In the genomic region with DNA sequence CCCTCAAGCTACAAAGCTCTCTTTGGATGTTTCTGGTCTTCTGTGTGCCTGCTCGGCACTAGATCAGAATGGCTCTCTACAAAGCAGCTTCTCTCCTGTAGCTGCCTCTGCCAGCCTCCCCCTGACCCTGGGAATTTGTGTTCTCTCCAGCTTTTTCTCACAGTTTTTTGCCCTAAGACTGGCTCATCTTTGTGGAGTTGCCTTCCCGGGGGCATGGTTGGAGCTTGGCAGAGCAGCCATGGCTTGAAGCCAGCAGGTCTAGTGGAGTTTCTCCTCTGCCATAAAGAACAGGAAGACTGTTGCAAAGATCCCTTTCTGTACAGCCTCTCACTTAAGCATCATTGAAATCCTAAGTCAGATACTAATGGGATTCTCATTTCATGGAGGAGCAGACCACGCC, we compare ENCODE assay signal across 17 cellular contexts.
A peak's percentile ranks its signal among the peaks of the same experiment; 100 is the strongest.
DNase-seq lines count a peak whose midpoint lies in the region; TF ChIP-seq lines count a peak whose summit lies in the region.
"Had no signal": no experiment of that assay in that cellular context is flagged by ENCODE, and none has a peak within 500 bp of the region (broad histone marks: within the 10 kb centered on the region; RNA-seq: fewer than 3 reads in every experiment).

No MANE protein-coding gene starts in this region.

- no peaks in the 10 kb centered on the region for H4K20me1 ChIP-seq in OCI-LY3 (ENCODE audit: insufficient read depth, low read length)
- no peaks in the 10 kb centered on the region for H4K20me1 ChIP-seq in PC-9 (ENCODE audit: insufficient read depth)

- H2AFZ ChIP-seq in OCI-LY3 (ENCODE audit: low read depth, low read length) (no peak overlapping the region), PC-9 (no peak overlapping the region)

- H3K9me3 ChIP-seq in breast epithelium (no peaks in the 10 kb centered on the region), OCI-LY3 (ENCODE audit: insufficient read depth, low read length) (no peaks in the 10 kb centered on the region), vagina (no peaks in the 10 kb centered on the region), PC-9 (ENCODE audit: insufficient read depth, low read depth) (no peaks in the 10 kb centered on the region)
- H3K9me3 ChIP-seq: BE2C had no signal

- POLR2A ChIA-PET in MCF 10A (lab: Yijun Ruan, JAX), result interaction anchor here (2.0 kb wide), 1 partner anchor 15 kb away, joined by 7 read pairs; no protein-coding TSS in a partner anchor
- POLR2A ChIA-PET in PC-9 (lab: Charles Lee; ENCODE audit: unreplicated experiment), result no interaction called here

- no peaks in the 10 kb centered on the region for H3K9me2 ChIP-seq in PC-9 (ENCODE audit: insufficient read depth)

- CTCF ChIA-PET in MCF 10A (lab: Yijun Ruan, JAX), result interaction anchor here (1.1 to 1.3 kb wide), 2 partner anchors 164 to 236 kb away, joined by 3 to 4 read pairs; no protein-coding TSS in a partner anchor
- CTCF ChIA-PET in PC-9 (lab: Charles Lee), result interaction anchor here (0.8 kb wide), 1 partner anchor 165 kb away, joined by 4 read pairs; no protein-coding TSS in a partner anchor

- no peaks in the 10 kb centered on the region for H3K4me1 ChIP-seq in breast epithelium
- H3K4me1 ChIP-seq in OCI-LY3 (ENCODE audit: low read length), result peaks cover 54% of the 10 kb centered on the region
- no peaks in the 10 kb centered on the region for H3K4me1 ChIP-seq in vagina
- peaks cover 15% of the 10 kb centered on the region for H3K4me1 ChIP-seq in PC-9 (replicated peaks; ENCODE audit: insufficient read depth)
- H3K4me1 ChIP-seq: BE2C had no signal

- H3K4me3 Mint-ChIP-seq in MCF 10A (ENCODE audit: unreplicated experiment), result no peak overlapping the region
- H3K4me3 Mint-ChIP-seq: H9 had no signal

- H3K9ac ChIP-seq in OCI-LY3 (ENCODE audit: low read length), result no peak overlapping the region

- H3K4me3 ChIP-seq in breast epithelium, result no peak overlapping the region
- H3K4me3 ChIP-seq in OCI-LY3 (ENCODE audit: low read length), result no peak overlapping the region
- no peak overlapping the region for H3K4me3 ChIP-seq in vagina
- H3K4me3 ChIP-seq in PC-9, result no peak overlapping the region
- H3K4me3 ChIP-seq: K562 had no signal

- DNase-seq in MCF 10A (ENCODE audit: unreplicated experiment) (peak; percentile 62), breast epithelium (ENCODE audit: low spot score in 2 of 2) (no peak), ecto neural progenitor cell (ENCODE audit: low spot score) (peak; percentile 1), vagina (ENCODE audit: extremely low spot score in 2 of 2) (peak; percentile 58 to 71), PC-9 (no peak), NCI-H345 treated with DMSO at 0.1 percent for 48 hours (lab: John Stamatoyannopoulos, UW; ENCODE audit: unreplicated experiment) (no peak), LoVo (ENCODE audit: low spot score) (no peak)
- DNase-seq: BE2C; H9; MM.1S; NCI-H1417; NCI-H2029; NCI-H524 treated with DMSO at 0.1 percent for 48 hours; NK-92 treated with Interleukin-12 subunit alpha and Interleukin-12 subunit beta, amount 100 ng/mL, for 24 hours; SHP77 had no signal

- no peaks in the 10 kb centered on the region for H3K9me3 Mint-ChIP-seq in MCF 10A (ENCODE audit: unreplicated experiment)

- no TSS peak for BruUV-seq in MCF 10A (replicated peaks; lab: Mats Ljungman, UMichigan)
- no TSS peak for BruUV-seq in PC-9 (replicated peaks; lab: Mats Ljungman, UMichigan)

- H3K27ac ChIP-seq in breast epithelium, result no peak overlapping the region
- no peak overlapping the region for H3K27ac ChIP-seq in OCI-LY3 (ENCODE audit: low read length)
- no peak overlapping the region for H3K27ac ChIP-seq in vagina
- H3K27ac ChIP-seq in PC-9, result no peak overlapping the region

- H3K4me2 ChIP-seq in OCI-LY3 (ENCODE audit: low read length), result peak overlapping the region; percentile 88; the same call in 1 of the 2 replicates
- no peak overlapping the region for H3K4me2 ChIP-seq in PC-9

- intact Hi-C loops in MCF 10A (cut with micrococcal nuclease), result loop anchor here (5.0 kb wide), 4 partner anchors 113 to 287 kb away; a partner anchor contains a TSS
- intact Hi-C loops in breast epithelium (cut with DNase I; ENCODE audit: low total_unique reads), result no loop called here
- intact Hi-C loops in vagina (cut with DNase I), result no loop called here
- intact Hi-C loops in PC-9 (cut with micrococcal nuclease; ENCODE audit: unreplicated experiment), result loop anchor here (5.0 kb wide), 3 partner anchors 148 to 282 kb away; no protein-coding TSS in a partner anchor

- peak overlapping the region; percentile 61 for H3K27ac Mint-ChIP-seq in MCF 10A (ENCODE audit: low read depth, unreplicated experiment)
- H3K27ac Mint-ChIP-seq: H9 had no signal

- peaks cover 4% of the 10 kb centered on the region for H3K36me3 Mint-ChIP-seq in MCF 10A (ENCODE audit: insufficient read depth, unreplicated experiment)

- no peaks in the 10 kb centered on the region for H3K27me3 Mint-ChIP-seq in MCF 10A (ENCODE audit: insufficient read depth, unreplicated experiment)

- H3K27me3 ChIP-seq in breast epithelium (peaks cover 0 to 6% of the 10 kb centered on the region in 2 donors), OCI-LY3 (ENCODE audit: low read depth, low read length) (no peaks in the 10 kb centered on the region), vagina (no peaks in the 10 kb centered on the region), PC-9 (ENCODE audit: insufficient read depth, low read depth) (no peaks in the 10 kb centered on the region)
- H3K27me3 ChIP-seq: BE2C had no signal

- peaks cover 15% of the 10 kb centered on the region; the same call in 1 of the 2 replicates for H3F3A ChIP-seq in PC-9 (ENCODE audit: insufficient read depth, low read depth)

- H3K36me3 ChIP-seq in breast epithelium (no peaks in the 10 kb centered on the region), OCI-LY3 (replicated peaks; ENCODE audit: low read depth, low read length) (no peaks in the 10 kb centered on the region), vagina (no peaks in the 10 kb centered on the region), PC-9 (ENCODE audit: low read depth) (no peaks in the 10 kb centered on the region)
- H3K36me3 ChIP-seq: BE2C had no signal

- peaks cover 47% of the 10 kb centered on the region for H3K4me1 Mint-ChIP-seq in MCF 10A (ENCODE audit: insufficient read depth, unreplicated experiment)

- no peak for TF ChIP-seq POLR2A in breast epithelium (IDR thresholded peaks at IDR 0.05)
- no peak for TF ChIP-seq POLR2A in vagina (IDR thresholded peaks at IDR 0.05)

- no peaks in the 10 kb centered on the region for H3K79me2 ChIP-seq in OCI-LY3 (ENCODE audit: low read length)
- H3K79me2 ChIP-seq in PC-9 (ENCODE audit: low read depth), result no peaks in the 10 kb centered on the region

- no peak for TF ChIP-seq CTCF in MCF 10A (IDR thresholded peaks at IDR 0.05; ENCODE audit: unreplicated experiment)
- no peak for TF ChIP-seq CTCF in breast epithelium (IDR thresholded peaks at IDR 0.05)
- no peak for TF ChIP-seq CTCF in OCI-LY3 (IDR thresholded peaks at IDR 0.05; ENCODE audit: low read depth, low read length)
- no peak for TF ChIP-seq CTCF in vagina (IDR thresholded peaks at IDR 0.05)
- TF ChIP-seq CTCF in PC-9 (conservative IDR thresholded peaks at IDR 0.05), result no peak

Comparison
In these comparisons a context has a peak if more than half of its experiments do, and no peak if none do; other contexts are left out.
1. DNase-seq: peak in MCF 10A (single experiment), ecto neural progenitor cell (single experiment) and vagina (2 of 2); none in breast epithelium (0 of 2), PC-9 (0 of 2), NCI-H345 treated with DMSO at 0.1 percent for 48 hours (single experiment) and LoVo (single experiment).
2. intact Hi-C loops: an anchor here in MCF 10A (5.0 kb wide) and PC-9 (5.0 kb wide); none called in breast epithelium and vagina.